In the genomic region with DNA sequence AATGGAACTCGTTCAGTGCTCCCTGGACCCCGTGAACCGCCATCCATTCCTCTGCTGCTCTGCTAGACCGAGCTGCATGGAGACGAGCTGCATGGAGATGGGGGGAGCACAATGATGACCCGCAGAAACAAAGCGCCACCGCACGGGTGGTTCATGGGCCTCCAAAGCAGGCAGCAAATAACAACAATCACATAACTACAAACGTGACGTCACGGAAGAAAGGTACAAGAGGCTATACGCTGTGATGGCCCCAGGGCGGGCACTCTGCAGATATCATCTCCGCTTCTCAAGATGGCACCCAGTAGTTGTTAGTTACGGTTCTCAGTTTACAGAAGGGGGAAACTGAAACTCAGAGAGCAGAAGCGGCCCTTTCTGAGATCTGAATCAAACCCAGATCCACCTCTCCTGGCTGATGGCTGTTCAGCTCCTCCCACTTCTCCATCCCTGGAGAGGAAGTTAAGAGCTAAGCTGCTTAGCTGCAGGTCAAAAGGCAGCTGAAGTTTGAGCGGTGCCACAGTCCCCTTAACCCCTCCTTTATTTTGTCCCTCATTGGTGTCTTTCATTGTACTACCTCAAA, we compare ENCODE assay signal across 8 cellular contexts. TPM values are rescaled to one million over a fixed set of nuclear protein-coding genes. Genes with fewer than 3 reads are reported as not detected.
A peak's percentile ranks its signal among the peaks of the same experiment; 100 is the strongest.
DNase-seq lines count a peak whose midpoint lies in the region; ATAC-seq and TF ChIP-seq lines count a peak whose summit lies in the region.

No MANE protein-coding gene starts in this region.

- no peaks in the 10 kb centered on the region for H3K27me3 Mint-ChIP-seq in activated T-cell treated with anti-CD3 and anti-CD28 coated beads, Interleukin-2, amount 50 U/mL, for 4 hours (ENCODE audit: low read depth)
- H3K27me3 Mint-ChIP-seq in naive thymus-derived CD8-positive, alpha-beta T cell = no peaks in the 10 kb centered on the region

- H3K36me3 Mint-ChIP-seq in activated T-cell treated with anti-CD3 and anti-CD28 coated beads, Interleukin-2, amount 50 U/mL, for 4 hours (ENCODE audit: insufficient read depth) = peaks cover 21% of the 10 kb centered on the region
- peaks cover 0 to 36% (median 11%) of the 10 kb centered on the region in 3 donors for H3K36me3 Mint-ChIP-seq in naive thymus-derived CD8-positive, alpha-beta T cell

- DNase-seq in GM12865 (ENCODE audit: low read depth) = peak; percentile 97
- DNase-seq in Kasumi-1 (lab: John Stamatoyannopoulos, UW) = peak; percentile 52 to 69
- DNase-seq in activated T-cell treated with anti-CD3 and anti-CD28 coated beads, Interleukin-2, amount 50 U/mL, for 4 hours = no peak
- DNase-seq in naive thymus-derived CD8-positive, alpha-beta T cell = peak in 1 of 10 donors; percentile 21
- DNase-seq in DMS53 (lab: John Stamatoyannopoulos, UW) = no peak
- no peak for DNase-seq in activated CD8-positive, alpha-beta memory T cell treated with anti-CD3 and anti-CD28 coated beads, Interleukin-2, amount 50 U/mL, for 48 hours

- no peak for TF ChIP-seq CTCF in GM12865 (IDR thresholded peaks at IDR 0.05; ENCODE audit: insufficient read depth, low read depth, low read length, missing control alignments)

- H3K4me3 Mint-ChIP-seq in activated T-cell treated with anti-CD3 and anti-CD28 coated beads, Interleukin-2, amount 50 U/mL, for 4 hours = peak overlapping the region; percentile 94
- H3K4me3 Mint-ChIP-seq in naive thymus-derived CD8-positive, alpha-beta T cell = peak overlapping the region; percentile 79 to 94 (median 91)

- ATAC-seq in GM21526 (IDR thresholded peaks at IDR 0.05; ENCODE audit: low FRiP score, unreplicated experiment) = peak; percentile 42
- ATAC-seq in activated T-cell treated with anti-CD3 and anti-CD28 coated beads, Interleukin-2, amount 50 U/mL, for 4 hours = peak; percentile 8 to 9
- no peak for ATAC-seq in naive thymus-derived CD8-positive, alpha-beta T cell
- ATAC-seq in GM18873 (IDR thresholded peaks at IDR 0.05; ENCODE audit: low FRiP score, unreplicated experiment) = no peak

- H3K27ac Mint-ChIP-seq in naive thymus-derived CD8-positive, alpha-beta T cell = peak overlapping the region; percentile 88 to 96 (median 93)

- H3K9me3 Mint-ChIP-seq in activated T-cell treated with anti-CD3 and anti-CD28 coated beads, Interleukin-2, amount 50 U/mL, for 4 hours = no peaks in the 10 kb centered on the region
- H3K9me3 Mint-ChIP-seq in naive thymus-derived CD8-positive, alpha-beta T cell = peaks cover 0 to 5% (median 0%) of the 10 kb centered on the region in 9 donors

- POLR2A ChIA-PET in naive thymus-derived CD8-positive, alpha-beta T cell (lab: Charles Lee) = interaction anchor here (0.6 to 12.8 kb wide), 7 partner anchors 9 to 160 kb away, joined by 4 to 289 read pairs (median 20); a partner anchor contains a TSS

- peak overlapping the region; percentile 65 for H3K4me3 ChIP-seq in GM12865 (ENCODE audit: low read depth, low read length)

- peaks cover 25% of the 10 kb centered on the region for H3K4me1 Mint-ChIP-seq in activated T-cell treated with anti-CD3 and anti-CD28 coated beads, Interleukin-2, amount 50 U/mL, for 4 hours (ENCODE audit: low read depth)
- H3K4me1 Mint-ChIP-seq in naive thymus-derived CD8-positive, alpha-beta T cell = peaks cover 23 to 42% (median 30%) of the 10 kb centered on the region in 4 donors

RNA-seq across cellular contexts. Expression of a gene that starts 1.7 kb away (rescaled TPM):
- total RNA-seq in activated T-cell treated with anti-CD3 and anti-CD28 coated beads, Interleukin-2, amount 50 U/mL, for 4 hours = 100 to 1,000 TPM; 101 to 108 (median 102) TPM
- 100 to 1,000 TPM; 155 to 158 TPM for total RNA-seq in naive thymus-derived CD8-positive, alpha-beta T cell
- polyA plus RNA-seq in naive thymus-derived CD8-positive, alpha-beta T cell = 10 to 100 TPM; 15.3 to 46.7 (median 20.7) TPM

RNA-seq across cellular contexts. Expression of a gene that starts 6.9 kb away (rescaled TPM):
- 10 to 100 TPM; 29.2 to 33.2 (median 29.4) TPM for total RNA-seq in activated T-cell treated with anti-CD3 and anti-CD28 coated beads, Interleukin-2, amount 50 U/mL, for 4 hours
- 100 to 1,000 TPM; 252 to 269 TPM for total RNA-seq in naive thymus-derived CD8-positive, alpha-beta T cell
- 100 to 1,000 TPM in 2 of 3 donors, 10 to 100 TPM in 1; 99.7 to 144 (median 131) TPM for polyA plus RNA-seq in naive thymus-derived CD8-positive, alpha-beta T cell

RNA-seq across cellular contexts. Expression of a gene that starts 18.3 kb away (rescaled TPM):
- 10 to 100 TPM; 38.7 to 43.4 (median 42.1) TPM for total RNA-seq in activated T-cell treated with anti-CD3 and anti-CD28 coated beads, Interleukin-2, amount 50 U/mL, for 4 hours
- total RNA-seq in naive thymus-derived CD8-positive, alpha-beta T cell = 100 to 1,000 TPM; 133 to 135 TPM
- polyA plus RNA-seq in naive thymus-derived CD8-positive, alpha-beta T cell = 10 to 100 TPM; 40.6 to 72.4 (median 41.9) TPM

RNA-seq across cellular contexts. Expression of a gene that starts 33.7 kb away (rescaled TPM):
- total RNA-seq in activated T-cell treated with anti-CD3 and anti-CD28 coated beads, Interleukin-2, amount 50 U/mL, for 4 hours = 10 to 100 TPM in 2 of 3 donors, 1 to 10 TPM in 1; 9.4 to 15.1 (median 14.7) TPM
- total RNA-seq in naive thymus-derived CD8-positive, alpha-beta T cell = 10 to 100 TPM; 82.7 to 93.1 TPM
- polyA plus RNA-seq in naive thymus-derived CD8-positive, alpha-beta T cell = 10 to 100 TPM; 12.9 to 38.0 (median 16.7) TPM

RNA-seq across cellular contexts. Expression of a gene that starts 43.3 kb away (rescaled TPM):
- 10 to 100 TPM in 1 of 3 donors, 1 to 10 TPM in 2; 8.9 to 12.1 (median 9.2) TPM for total RNA-seq in activated T-cell treated with anti-CD3 and anti-CD28 coated beads, Interleukin-2, amount 50 U/mL, for 4 hours
- 10 to 100 TPM; 46.0 to 49.4 TPM for total RNA-seq in naive thymus-derived CD8-positive, alpha-beta T cell
- polyA plus RNA-seq in naive thymus-derived CD8-positive, alpha-beta T cell = 1 to 10 TPM; 2.6 to 6.9 (median 4.2) TPM

Comparison
In these comparisons a context has a peak if more than half of its experiments do, and no peak if none do; other contexts are left out.
1. DNase-seq: peak in GM12865 (single experiment) and Kasumi-1 (2 of 2); none in activated T-cell treated with anti-CD3 and anti-CD28 coated beads, Interleukin-2, amount 50 U/mL, for 4 hours (single experiment), DMS53 (single experiment) and activated CD8-positive, alpha-beta memory T cell treated with anti-CD3 and anti-CD28 coated beads, Interleukin-2, amount 50 U/mL, for 48 hours (single experiment).
2. ATAC-seq: peak in GM21526 (single experiment) and activated T-cell treated with anti-CD3 and anti-CD28 coated beads, Interleukin-2, amount 50 U/mL, for 4 hours (2 of 2); none in naive thymus-derived CD8-positive, alpha-beta T cell (0 of 2) and GM18873 (single experiment).
3. RNA of a gene that starts 6.9 kb away (total RNA-seq): 252 to 269 TPM in naive thymus-derived CD8-positive, alpha-beta T cell; 29.2 to 33.2 TPM in activated T-cell treated with anti-CD3 and anti-CD28 coated beads, Interleukin-2, amount 50 U/mL, for 4 hours; every median in the first group is over 4 times any median in the second.